In genomic region chr22:27224485-27225364, GRCh38 we compare ENCODE assay signal across 14 cellular contexts.
DNase-seq lines count a peak whose midpoint lies in the region; ATAC-seq and TF ChIP-seq lines count a peak whose summit lies in the region.
"Had no signal": no experiment of that assay in that cellular context is flagged by ENCODE, and none has a peak within 500 bp of the region (broad histone marks: within the 10 kb centered on the region; RNA-seq: fewer than 3 reads in every experiment).

No MANE protein-coding gene starts in this region.

- H2AFZ ChIP-seq in SK-N-SH (ENCODE audit: low read depth) (no peak overlapping the region), osteoblast (ENCODE audit: low read length) (no peak overlapping the region)

- peak; percentile 46 for DNase-seq in AG09309 (ENCODE audit: low read depth)
- DNase-seq in SK-N-SH: peak; percentile 75
- DNase-seq in osteoblast (ENCODE audit: insufficient read length, low spot score, missing footprints): peak; percentile 72
- DNase-seq in activated naive CD8-positive, alpha-beta T cell treated with anti-CD3 and anti-CD28 coated beads for 36 hours: no peak
- no peak for DNase-seq in stimulated activated naive CD4-positive, alpha-beta T cell treated with Interleukin-2 at 50 U/mL for 16 hours (lab: John Stamatoyannopoulos, UW)
- DNase-seq: activated CD8-positive, alpha-beta memory T cell treated with anti-CD3 and anti-CD28 coated beads, Interleukin-2, amount 50 U/mL, for 4 hours; anterior cingulate cortex; naive B cell; NCI-H524 treated with DMSO at 0.1 percent for 48 hours had no signal

- H3K4me3 ChIP-seq in AG09309 (ENCODE audit: control insufficient read depth, low read depth, low read length): no peak overlapping the region
- no peak overlapping the region for H3K4me3 ChIP-seq in SK-N-SH (ENCODE audit: low read depth in 2 of 2, low read length in 1 of 2)
- no peak overlapping the region for H3K4me3 ChIP-seq in gastroesophageal sphincter
- H3K4me3 ChIP-seq in osteoblast (ENCODE audit: insufficient read depth, low read length): no peak overlapping the region
- H3K4me3 ChIP-seq: vagina had no signal

- H3K79me2 ChIP-seq in SK-N-SH (ENCODE audit: insufficient read depth) (no peaks in the 10 kb centered on the region), osteoblast (ENCODE audit: insufficient read depth, low read length) (no peaks in the 10 kb centered on the region)

- H3K4me1 ChIP-seq in SK-N-SH (ENCODE audit: control insufficient read depth in 1 of 2, insufficient read depth in 2 of 2, low read depth in 1 of 2, low read length in 1 of 2): peaks cover 5 to 16% of the 10 kb centered on the region in 2 experiments; a peak in 2 of 4 replicates
- H3K4me1 ChIP-seq in gastroesophageal sphincter: peaks cover 0 to 22% (median 0%) of the 10 kb centered on the region in 3 donors
- H3K4me1 ChIP-seq in osteoblast (ENCODE audit: insufficient read depth, low read length): peaks cover 33% of the 10 kb centered on the region

- peak in 1 of 2 experiments; percentile 85; a peak in 2 of 4 replicates for TF ChIP-seq EP300 in SK-N-SH (IDR thresholded peaks at IDR 0.05; ENCODE audit: borderline replicate concordance in 1 of 2, low read depth in 1 of 2, low read length in 1 of 2)
- TF ChIP-seq EP300 in gastroesophageal sphincter (IDR thresholded peaks at IDR 0.05): no peak

- TF ChIP-seq POLR2A in gastroesophageal sphincter (IDR thresholded peaks at IDR 0.05): no peak

- H3F3A ChIP-seq in SK-N-SH (replicated peaks; ENCODE audit: insufficient read depth): peaks cover 6% of the 10 kb centered on the region

- CTCF ChIA-PET in SK-N-SH (lab: Yijun Ruan, JAX): interaction anchor here (0.6 to 1.2 kb wide), 3 partner anchors 9 to 14 kb away, joined by 3 to 4 read pairs (median 4); no protein-coding TSS in a partner anchor

- no peak overlapping the region for H3K27ac Mint-ChIP-seq in activated naive CD8-positive, alpha-beta T cell treated with anti-CD3 and anti-CD28 coated beads for 36 hours
- H3K27ac Mint-ChIP-seq: IgD-negative memory B cell had no signal

- H3K9me3 Mint-ChIP-seq in activated naive CD8-positive, alpha-beta T cell treated with anti-CD3 and anti-CD28 coated beads for 36 hours: no peaks in the 10 kb centered on the region

- peak; percentile 47 for TF ChIP-seq RAD21 in SK-N-SH (IDR thresholded peaks at IDR 0.05; ENCODE audit: low read length)

- H4K20me1 ChIP-seq in SK-N-SH (ENCODE audit: insufficient read depth) (no peaks in the 10 kb centered on the region), osteoblast (ENCODE audit: insufficient read depth, low read length) (no peaks in the 10 kb centered on the region)

- no peaks in the 10 kb centered on the region for H3K9me2 ChIP-seq in SK-N-SH

- H3K27me3 ChIP-seq in SK-N-SH (ENCODE audit: insufficient read depth) (no peaks in the 10 kb centered on the region), gastroesophageal sphincter (no peaks in the 10 kb centered on the region), osteoblast (ENCODE audit: insufficient read depth, low read length) (no peaks in the 10 kb centered on the region)
- H3K27me3 ChIP-seq: vagina had no signal

- TF ChIP-seq CTCF in AG09309 (IDR thresholded peaks at IDR 0.05; ENCODE audit: control insufficient read depth, insufficient read depth, low read depth, low read length, missing control alignments) (no peak), SK-N-SH (IDR thresholded peaks at IDR 0.05) (no peak), gastroesophageal sphincter (IDR thresholded peaks at IDR 0.05) (no peak), osteoblast (IDR thresholded peaks at IDR 0.05; ENCODE audit: extremely low read depth, low read depth, low read length) (no peak)

- no peak overlapping the region for H3K9ac ChIP-seq in SK-N-SH

- POLR2A ChIA-PET in SK-N-SH (lab: Yijun Ruan, JAX): no interaction called here

- H3K4me1 Mint-ChIP-seq in activated naive CD8-positive, alpha-beta T cell treated with anti-CD3 and anti-CD28 coated beads for 36 hours: no peaks in the 10 kb centered on the region
- H3K4me1 Mint-ChIP-seq: IgD-negative memory B cell, naive B cell had no signal

- peak; percentile 14 for ATAC-seq in gastroesophageal sphincter
- ATAC-seq in GM21367 (IDR thresholded peaks at IDR 0.05; ENCODE audit: unreplicated experiment): no peak
- ATAC-seq in GM21619 (IDR thresholded peaks at IDR 0.05; ENCODE audit: unreplicated experiment): no peak

- H3K36me3 Mint-ChIP-seq in activated naive CD8-positive, alpha-beta T cell treated with anti-CD3 and anti-CD28 coated beads for 36 hours: no peaks in the 10 kb centered on the region
- H3K36me3 Mint-ChIP-seq: IgD-negative memory B cell, naive B cell had no signal

- H3K36me3 ChIP-seq in SK-N-SH (replicated peaks in 1 of 2; ENCODE audit: control insufficient read depth in 1 of 2, insufficient read depth in 2 of 2, low read length in 1 of 2): no peaks in the 10 kb centered on the region
- H3K36me3 ChIP-seq in gastroesophageal sphincter: no peaks in the 10 kb centered on the region
- H3K36me3 ChIP-seq in osteoblast (ENCODE audit: insufficient read depth, low read length): peaks cover 6% of the 10 kb centered on the region
- H3K36me3 ChIP-seq: vagina had no signal

- peak overlapping the region; percentile 47; the same call in 1 of the 2 replicates for H3K4me2 ChIP-seq in SK-N-SH
- H3K4me2 ChIP-seq in osteoblast (ENCODE audit: insufficient read depth, low read length): peak overlapping the region; percentile 60

- H3K27ac ChIP-seq in SK-N-SH (ENCODE audit: low read depth in 2 of 2, low read length in 1 of 2) (peak overlapping the region; percentile 4 to 88; a peak in 3 of 4 replicates), gastroesophageal sphincter (peak overlapping the region in 3 of 4 donors; percentile 33 to 68 (median 65)), osteoblast (ENCODE audit: low read depth, low read length) (peak overlapping the region; percentile 73)
- H3K27ac ChIP-seq: vagina had no signal

- no peak overlapping the region for H3K4me3 Mint-ChIP-seq in activated naive CD8-positive, alpha-beta T cell treated with anti-CD3 and anti-CD28 coated beads for 36 hours
- H3K4me3 Mint-ChIP-seq: IgD-negative memory B cell, naive B cell had no signal

- WGBS in SK-N-SH (ENCODE audit: low lambda C conversion rate): 29% methylated on average over 17 of the region's 17 CpGs
- 36% methylated on average over 14 to 16 of the region's 17 CpGs for WGBS in gastroesophageal sphincter (ENCODE audit: low coverage in 1 of 2), 2 donors

- H3K9me3 ChIP-seq in SK-N-SH (no peaks in the 10 kb centered on the region; the same call in 1 of the 2 replicates), gastroesophageal sphincter (peaks cover 0 to 8% (median 0%) of the 10 kb centered on the region in 3 donors), osteoblast (ENCODE audit: low read depth, low read length) (peaks cover 2% of the 10 kb centered on the region)

- peaks cover 11% of the 10 kb centered on the region for H3K27me3 Mint-ChIP-seq in activated naive CD8-positive, alpha-beta T cell treated with anti-CD3 and anti-CD28 coated beads for 36 hours
- H3K27me3 Mint-ChIP-seq: IgD-negative memory B cell had no signal

TF ChIP-seq in SK-N-SH, 30 proteins besides CTCF, POLR2A, EP300 and RAD21 (continues in another document):
- TF ChIP-seq GATA2 (CRISPR knock-in tag; IDR thresholded peaks at IDR 0.05) (peak; percentile 58), JUND (IDR thresholded peaks at IDR 0.05) (no peak), ZBTB33 (IDR thresholded peaks at IDR 0.05; ENCODE audit: borderline replicate concordance, low read depth) (no peak), FOSL2 (IDR thresholded peaks at IDR 0.05; ENCODE audit: borderline replicate concordance, low read depth) (no peak), TAF1 (IDR thresholded peaks at IDR 0.05; ENCODE audit: borderline replicate concordance, low read depth, low read length) (no peak), NRF1 (IDR thresholded peaks at IDR 0.05; ENCODE audit: low read depth, low read length) (no peak), MXI1 (IDR thresholded peaks at IDR 0.05; ENCODE audit: low read depth, low read length) (0 out of 2 replicates have a peak, but pooled peaks have one; percentile 38), USF2 (IDR thresholded peaks at IDR 0.05; ENCODE audit: borderline replicate concordance, low read depth, low read length) (no peak), RCOR1 (IDR thresholded peaks at IDR 0.05; ENCODE audit: low read length) (0 out of 2 replicates have a peak, but pooled peaks have one; percentile 60)
- TF ChIP-seq, protein P1, sequence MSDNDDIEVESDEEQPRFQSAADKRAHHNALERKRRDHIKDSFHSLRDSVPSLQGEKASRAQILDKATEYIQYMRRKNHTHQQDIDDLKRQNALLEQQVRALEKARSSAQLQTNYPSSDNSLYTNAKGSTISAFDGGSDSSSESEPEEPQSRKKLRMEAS (IDR thresholded peaks at IDR 0.05; ENCODE audit: low read depth): no peak

Comparison
In these comparisons a context has a peak if more than half of its experiments do, and no peak if none do; other contexts are left out.
1. DNase-seq: peak in AG09309 (single experiment), SK-N-SH (single experiment) and osteoblast (single experiment); none in activated naive CD8-positive, alpha-beta T cell treated with anti-CD3 and anti-CD28 coated beads for 36 hours (single experiment) and stimulated activated naive CD4-positive, alpha-beta T cell treated with Interleukin-2 at 50 U/mL for 16 hours (single experiment).
2. Peak in every context shown above with its lines, with median percentiles within 50 percentile points of each other: H3K27ac ChIP-seq.